ENCODE assay signal across 8 cellular contexts in genomic region chr11:30497600-30497999, GRCh38.
"Had no signal": no experiment of that assay in that cellular context is flagged by ENCODE, and none has a peak within 500 bp of the region (broad histone marks: within the 10 kb centered on the region; RNA-seq: fewer than 3 reads in every experiment).

No MANE protein-coding gene starts in this region.

- H3K9ac ChIP-seq: GM23248 had no signal

- DNase-seq: GM23248, GOT3, H9, HCEC 1CT, KG1 had no signal

- H3K27me3 Mint-ChIP-seq: IgD-negative memory B cell had no signal

- H3K4me3 Mint-ChIP-seq: H9, IgD-negative memory B cell had no signal

- H2AFZ ChIP-seq: GM23248 had no signal

- H3K36me3 Mint-ChIP-seq: IgD-negative memory B cell had no signal

- H3K9me3 Mint-ChIP-seq: H9, IgD-negative memory B cell had no signal

- FAIRE-seq: H54, HTR-8/SVneo had no signal

- H3K27ac ChIP-seq: GM23248 had no signal

- H3K4me3 ChIP-seq: GM23248 had no signal

- H3K27ac Mint-ChIP-seq: IgD-negative memory B cell had no signal
